ENCODE assay signal across 17 cellular contexts in the genomic region with DNA sequence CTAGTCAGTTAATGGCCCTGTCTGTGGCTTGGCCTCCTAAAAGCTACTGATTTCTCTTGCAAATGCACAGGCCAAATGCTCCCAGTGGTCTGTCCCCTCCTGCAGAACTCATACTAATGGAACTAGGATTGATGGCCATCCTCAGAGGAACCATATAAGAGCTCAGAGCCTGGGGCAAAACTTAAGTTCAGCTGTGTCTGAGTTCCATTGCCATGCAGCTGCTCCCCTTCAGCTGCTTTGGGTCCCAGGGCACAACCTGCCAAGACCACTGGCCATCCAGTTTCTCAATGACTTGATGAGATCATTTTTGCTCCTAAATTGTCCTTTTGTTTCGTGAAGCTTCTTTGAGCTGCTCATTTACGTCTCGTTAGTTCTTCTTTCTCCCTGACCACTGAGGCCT.
"Had no signal": no experiment of that assay in that cellular context is flagged by ENCODE, and none has a peak within 500 bp of the region (broad histone marks: within the 10 kb centered on the region; RNA-seq: fewer than 3 reads in every experiment).

No MANE protein-coding gene starts in this region.

- H3K4me3 Mint-ChIP-seq: activated naive CD8-positive, alpha-beta T cell; activated T-helper 17 cell treated with anti-CD3 and anti-CD28 coated beads, Interleukin-2, amount 50 U/mL, for 72 hours; stimulated activated memory B cell treated with anti-CD40 and anti-IgM and Interleukin-4, amounts not matched to agents 10 μg/mL and 1 μg/mL and 100 μg/mL, for 72 hours; WTC11 had no signal

- H3K79me2 ChIP-seq: hepatocyte had no signal

- H3K27me3 Mint-ChIP-seq: activated naive CD8-positive, alpha-beta T cell; stimulated activated memory B cell treated with anti-CD40 and anti-IgM and Interleukin-4, amounts not matched to agents 10 μg/mL and 1 μg/mL and 100 μg/mL, for 72 hours had no signal

- H3K27ac ChIP-seq: hepatocyte, testis had no signal

- DNase-seq: activated T-cell treated with anti-CD3 and anti-CD28 coated beads, Interleukin-2, amount 50 U/mL, for 1 hour; left ventricle myocardium superior; mammary epithelial cell; midbrain; nucleus accumbens; posterior cingulate gyrus; stimulated activated CD4-positive, alpha-beta T cell treated with anti-CD3 and anti-CD28 coated beads, Interleukin-15, amount 100 ng/mL, for 24 hours; testis had no signal

- H3K27ac Mint-ChIP-seq: activated naive CD8-positive, alpha-beta T cell; activated T-helper 17 cell treated with anti-CD3 and anti-CD28 coated beads, Interleukin-2, amount 50 U/mL, for 72 hours; stimulated activated memory B cell treated with anti-CD40 and anti-IgM and Interleukin-4, amounts not matched to agents 10 μg/mL and 1 μg/mL and 100 μg/mL, for 72 hours; WTC11 had no signal

- H3K36me3 Mint-ChIP-seq: stimulated activated memory B cell treated with anti-CD40 and anti-IgM and Interleukin-4, amounts not matched to agents 10 μg/mL and 1 μg/mL and 100 μg/mL, for 72 hours had no signal

- H2AFZ ChIP-seq: hepatocyte had no signal

- H3K27me3 ChIP-seq: hepatocyte, testis had no signal

- H3K9me3 Mint-ChIP-seq: activated T-helper 17 cell treated with anti-CD3 and anti-CD28 coated beads, Interleukin-2, amount 50 U/mL, for 72 hours; stimulated activated memory B cell treated with anti-CD40 and anti-IgM and Interleukin-4, amounts not matched to agents 10 μg/mL and 1 μg/mL and 100 μg/mL, for 72 hours had no signal

- H3K4me3 ChIP-seq: coronary artery, hepatocyte, smooth muscle cell, testis had no signal

- H3K9me3 ChIP-seq: testis had no signal

- H3K4me2 ChIP-seq: hepatocyte, smooth muscle cell had no signal

- H3K4me1 Mint-ChIP-seq: activated T-helper 17 cell treated with anti-CD3 and anti-CD28 coated beads, Interleukin-2, amount 50 U/mL, for 72 hours had no signal

- ATAC-seq: activated T-helper 17 cell treated with anti-CD3 and anti-CD28 coated beads, Interleukin-2, amount 50 U/mL, for 72 hours; left ventricle myocardium superior; sciatic nerve; SK-N-SH treated with all-trans-retinoic acid at 6 μM for 48 hours; stimulated activated memory B cell treated with anti-CD40 and anti-IgM and Interleukin-4, amounts not matched to agents 10 μg/mL and 1 μg/mL and 100 μg/mL, for 72 hours; WTC11 had no signal
